11 cellular contexts compared by ENCODE assay signal in the genomic region with DNA sequence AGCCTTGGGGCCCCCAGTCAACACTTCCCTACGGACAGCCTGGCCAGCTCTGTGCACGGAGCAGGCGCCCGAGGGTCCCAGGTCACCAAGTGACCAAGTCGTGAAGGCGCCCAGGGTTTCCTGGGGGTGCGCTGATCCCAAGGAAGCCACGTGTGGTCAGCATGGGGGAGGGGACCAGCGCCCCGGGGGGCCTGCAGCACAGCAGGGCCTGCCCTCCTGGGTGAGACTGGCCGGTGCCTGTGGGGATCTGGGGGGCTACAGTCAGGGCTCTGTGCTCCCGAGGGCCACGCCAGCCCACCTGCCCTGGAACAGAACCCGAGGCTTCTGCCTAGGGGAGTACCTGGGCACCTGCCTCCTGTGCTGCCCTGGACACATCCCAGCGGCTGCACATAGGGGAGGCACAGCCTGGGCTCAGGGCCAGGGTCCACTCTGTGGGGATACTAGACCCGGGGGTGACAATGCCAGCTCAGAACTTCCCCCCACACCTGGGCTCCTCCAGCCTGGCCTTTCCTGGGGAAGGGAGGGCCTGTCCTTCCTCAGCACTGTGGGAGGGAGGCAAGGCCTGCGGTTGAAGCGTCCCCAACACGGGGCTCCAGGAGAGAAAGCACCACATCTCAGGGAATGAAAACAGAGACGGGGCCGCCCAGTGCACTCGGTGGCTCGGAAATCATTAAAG. TPM values are rescaled to one million over a fixed set of nuclear protein-coding genes. Genes with fewer than 3 reads are reported as not detected.
DNase-seq lines count a peak whose midpoint lies in the region; ATAC-seq, FAIRE-seq and TF ChIP-seq lines count a peak whose summit lies in the region.
"Had no signal": no experiment of that assay in that cellular context is flagged by ENCODE, and none has a peak within 500 bp of the region (broad histone marks: within the 10 kb centered on the region; RNA-seq: fewer than 3 reads in every experiment).

No MANE protein-coding gene starts in this region.

- peaks cover 4% of the 10 kb centered on the region for H3K36me3 Mint-ChIP-seq in activated T-cell treated with anti-CD3 and anti-CD28 coated beads, Interleukin-2, amount 50 U/mL, for 4 hours (ENCODE audit: insufficient read depth)
- H3K36me3 Mint-ChIP-seq in neural progenitor cell = peaks cover 6% of the 10 kb centered on the region

- no peaks in the 10 kb centered on the region for H3K9me3 ChIP-seq in neural progenitor cell (ENCODE audit: low read depth)

- H3K27ac Mint-ChIP-seq in neural progenitor cell = no peak overlapping the region
- H3K27ac Mint-ChIP-seq: activated naive CD8-positive, alpha-beta T cell had no signal

- H3K27ac ChIP-seq in neural progenitor cell (no peak overlapping the region), urinary bladder (ENCODE audit: low read depth) (peak overlapping the region; percentile 88)

- peaks cover 12% of the 10 kb centered on the region for H3F3A ChIP-seq in neural progenitor cell (ENCODE audit: low read depth)

- DNase-seq in activated T-cell treated with anti-CD3 and anti-CD28 coated beads, Interleukin-2, amount 50 U/mL, for 48 hours = peak; percentile 13 to 16
- no peak for DNase-seq in activated T-cell treated with anti-CD3 and anti-CD28 coated beads, Interleukin-2, amount 50 U/mL, for 4 hours
- no peak for DNase-seq in fibroblast of villous mesenchyme (ENCODE audit: low read depth)
- no peak for DNase-seq in neural progenitor cell (ENCODE audit: low spot score)
- no peak for DNase-seq in GM10266 (ENCODE audit: extremely low spot score)
- DNase-seq in frontal cortex (ENCODE audit: low spot score in 2 of 2) = no peak
- DNase-seq: NCI-H2227 treated with DMSO at 0.1 percent for 48 hours; stimulated activated naive CD8-positive, alpha-beta T cell treated with anti-CD3 and anti-CD28 coated beads, Interleukin-15, amount 100 ng/mL, for 72 hours had no signal

- H3K36me3 ChIP-seq in neural progenitor cell = no peaks in the 10 kb centered on the region
- no peaks in the 10 kb centered on the region for H3K36me3 ChIP-seq in urinary bladder (ENCODE audit: insufficient read depth)

- H4K20me1 ChIP-seq in neural progenitor cell (ENCODE audit: low read depth) = peaks cover 8% of the 10 kb centered on the region

- no peaks in the 10 kb centered on the region for H3K27me3 ChIP-seq in neural progenitor cell

- H3K4me3 ChIP-seq in fibroblast of villous mesenchyme (ENCODE audit: low read depth, low read length) = peak overlapping the region; percentile 17
- no peak overlapping the region for H3K4me3 ChIP-seq in neural progenitor cell
- H3K4me3 ChIP-seq in urinary bladder (ENCODE audit: low read depth, low read length) = no peak overlapping the region

- peaks cover 21% of the 10 kb centered on the region for H3K4me1 ChIP-seq in neural progenitor cell
- no peaks in the 10 kb centered on the region for H3K4me1 ChIP-seq in urinary bladder (ENCODE audit: insufficient read depth)

- TF ChIP-seq CTCF in fibroblast of villous mesenchyme (IDR thresholded peaks at IDR 0.05; ENCODE audit: insufficient read depth, low read depth, low read length) = no peak
- TF ChIP-seq CTCF in neural progenitor cell (IDR thresholded peaks at IDR 0.05) = no peak
- no peak for TF ChIP-seq CTCF in GM10266 (IDR thresholded peaks at IDR 0.05; ENCODE audit: control insufficient read depth, insufficient read depth, low read depth, missing control alignments)

- no peak for ATAC-seq in activated T-cell treated with anti-CD3 and anti-CD28 coated beads, Interleukin-2, amount 50 U/mL, for 4 hours
- no peak for ATAC-seq in HG03342 (IDR thresholded peaks at IDR 0.05; ENCODE audit: unreplicated experiment)

- peaks cover 26% of the 10 kb centered on the region for H3K4me1 Mint-ChIP-seq in activated T-cell treated with anti-CD3 and anti-CD28 coated beads, Interleukin-2, amount 50 U/mL, for 4 hours (ENCODE audit: low read depth)
- peaks cover 53% of the 10 kb centered on the region for H3K4me1 Mint-ChIP-seq in neural progenitor cell

- 69% methylated on average over 23 of the region's 23 CpGs for WGBS in urinary bladder

- no peaks in the 10 kb centered on the region for H3K9me3 Mint-ChIP-seq in activated T-cell treated with anti-CD3 and anti-CD28 coated beads, Interleukin-2, amount 50 U/mL, for 4 hours
- H3K9me3 Mint-ChIP-seq in neural progenitor cell = peaks cover 16% of the 10 kb centered on the region
- H3K9me3 Mint-ChIP-seq: stimulated activated naive CD8-positive, alpha-beta T cell treated with anti-CD3 and anti-CD28 coated beads, Interleukin-15, amount 100 ng/mL, for 72 hours had no signal

- H2AFZ ChIP-seq in neural progenitor cell (replicated peaks) = no peak overlapping the region

- H3K9ac ChIP-seq in neural progenitor cell = no peak overlapping the region

- no peak for FAIRE-seq in frontal cortex (lab: Jason Lieb, UNC)

- H3K4me2 ChIP-seq in neural progenitor cell = peak overlapping the region; percentile 15

- H3K27me3 Mint-ChIP-seq in activated T-cell treated with anti-CD3 and anti-CD28 coated beads, Interleukin-2, amount 50 U/mL, for 4 hours (ENCODE audit: low read depth) = peaks cover 2% of the 10 kb centered on the region
- H3K27me3 Mint-ChIP-seq in neural progenitor cell (ENCODE audit: insufficient read depth, low read depth) = peaks cover 5% of the 10 kb centered on the region
- H3K27me3 Mint-ChIP-seq: activated naive CD8-positive, alpha-beta T cell had no signal

- peaks cover 9% of the 10 kb centered on the region for H3K79me2 ChIP-seq in neural progenitor cell (ENCODE audit: low read depth)

- no peak overlapping the region for H3K4me3 Mint-ChIP-seq in activated T-cell treated with anti-CD3 and anti-CD28 coated beads, Interleukin-2, amount 50 U/mL, for 4 hours
- no peak overlapping the region for H3K4me3 Mint-ChIP-seq in neural progenitor cell
- H3K4me3 Mint-ChIP-seq: activated naive CD8-positive, alpha-beta T cell had no signal

RNA-seq across cellular contexts. Expression of a gene that starts 6.2 kb away (rescaled TPM):
- 10 to 100 TPM; 14.4 to 17.1 (median 15.1) TPM for total RNA-seq in activated T-cell treated with anti-CD3 and anti-CD28 coated beads, Interleukin-2, amount 50 U/mL, for 4 hours
- total RNA-seq in fibroblast of villous mesenchyme (43.8 and 60.0 TPM in 2 replicates), neural progenitor cell (ENCODE audit: low replicate concordance) (28.5 and 42.7 TPM in 2 replicates), urinary bladder (36.3 TPM), frontal cortex (11.0 TPM)
- polyA plus RNA-seq in urinary bladder = 26.3 TPM

Comparison
In these comparisons a context has a peak if more than half of its experiments do, and no peak if none do; other contexts are left out.
1. DNase-seq: peak in activated T-cell treated with anti-CD3 and anti-CD28 coated beads, Interleukin-2, amount 50 U/mL, for 48 hours (2 of 2); none in activated T-cell treated with anti-CD3 and anti-CD28 coated beads, Interleukin-2, amount 50 U/mL, for 4 hours (single experiment), fibroblast of villous mesenchyme (single experiment), neural progenitor cell (single experiment), GM10266 (single experiment) and frontal cortex (0 of 2).